Comparison of ENCODE assay signal across 9 cellular contexts in the genomic region with DNA sequence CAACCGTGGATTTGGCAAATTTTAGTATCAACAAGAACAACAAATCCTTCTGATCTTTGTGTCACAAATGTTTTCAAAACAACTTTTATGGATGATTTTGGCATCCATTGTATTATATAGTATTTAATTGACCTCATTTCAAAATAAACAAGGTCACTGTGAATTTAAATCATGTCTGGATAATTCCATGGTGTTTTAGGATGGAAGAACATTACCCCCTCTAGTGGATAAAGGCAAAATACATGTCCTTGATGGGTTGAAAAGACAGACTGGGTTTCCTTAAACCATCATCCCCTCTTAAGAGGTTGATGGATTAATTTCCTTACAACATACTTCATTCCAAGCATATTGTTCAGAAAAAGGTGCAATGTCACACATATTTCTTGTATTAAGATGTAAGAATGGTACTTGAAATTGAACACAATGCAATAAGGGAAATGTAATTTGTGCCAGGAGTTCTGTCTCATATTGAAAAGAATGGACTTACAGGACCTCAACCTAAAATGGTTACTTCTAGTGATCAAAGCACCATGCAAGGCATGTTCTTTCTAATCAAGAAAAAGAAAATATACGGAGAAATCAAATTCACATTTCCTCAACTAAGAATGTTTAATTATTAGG.
A peak's percentile ranks its signal among the peaks of the same experiment; 100 is the strongest.
DNase-seq lines count a peak whose midpoint lies in the region; ATAC-seq, FAIRE-seq and TF ChIP-seq lines count a peak whose summit lies in the region.
"Had no signal": no experiment of that assay in that cellular context is flagged by ENCODE, and none has a peak within 500 bp of the region (broad histone marks: within the 10 kb centered on the region; RNA-seq: fewer than 3 reads in every experiment).

No MANE protein-coding gene starts in this region.

- no peaks in the 10 kb centered on the region for H3K9me3 Mint-ChIP-seq in activated T-cell treated with anti-CD3 and anti-CD28 coated beads, Interleukin-2, amount 50 U/mL, for 4 hours

- H3K27ac ChIP-seq in GM12878 (ENCODE audit: control insufficient read depth, insufficient read depth), result no peak overlapping the region
- H3K27ac ChIP-seq in HepG2 (ENCODE audit: extremely low read length, insufficient read depth, low read length), result no peak overlapping the region
- H3K27ac ChIP-seq: BLaER1 treated with 17β-estradiol and CSF1 and Interleukin-3, amounts not matched to agents 10 nM and 100 nM had no signal

- H4K20me1 ChIP-seq in GM12878 (ENCODE audit: control insufficient read depth, insufficient read depth), result no peaks in the 10 kb centered on the region
- no peaks in the 10 kb centered on the region for H4K20me1 ChIP-seq in HepG2 (ENCODE audit: insufficient read depth, low read length)
- H4K20me1 ChIP-seq: BLaER1 treated with 17β-estradiol and CSF1 and Interleukin-3, amounts not matched to agents 10 nM and 100 nM had no signal

- H3K4me1 Mint-ChIP-seq in activated T-cell treated with anti-CD3 and anti-CD28 coated beads, Interleukin-2, amount 50 U/mL, for 4 hours (ENCODE audit: low read depth), result peaks cover 2% of the 10 kb centered on the region

- in situ Hi-C loops in GM12878 (cut with MboI) (no loop called here), HepG2 (cut with HindIII; ENCODE audit: extremely low pct_ligation_motif_present, low pct_unique_long_range_greater_than_20kb) (loop anchor here (10.0 kb wide), 1 partner anchor 178 kb away; no protein-coding TSS in a partner anchor)

- TF ChIP-seq EP300 in GM12878 (IDR thresholded peaks at IDR 0.05; ENCODE audit: borderline replicate concordance in 1 of 2, control insufficient read depth in 1 of 2, low read depth in 2 of 2, low read length in 2 of 2) (no peak), HepG2 (IDR thresholded peaks at IDR 0.05; ENCODE audit: low read depth in 2 of 2, low read length in 2 of 2) (no peak), HepG2 (CRISPR knock-in tag; IDR thresholded peaks at IDR 0.05; ENCODE audit: borderline replicate concordance) (no peak)

- no peak overlapping the region for H3K4me3 ChIP-seq in GM12878
- H3K4me3 ChIP-seq in HepG2 (replicated peaks in 1 of 3; ENCODE audit: insufficient read depth in 1 of 3, low read depth in 2 of 3, low read length in 3 of 3), result no peak overlapping the region
- H3K4me3 ChIP-seq: BLaER1 treated with 17β-estradiol and CSF1 and Interleukin-3, amounts not matched to agents 10 nM and 100 nM had no signal

- ATAC-seq in GM12878 (peak; percentile 42; the same call in 1 of the 3 replicates), HepG2 (no peak), GM21619 (IDR thresholded peaks at IDR 0.05; ENCODE audit: unreplicated experiment) (no peak)
- ATAC-seq in activated T-cell treated with anti-CD3 and anti-CD28 coated beads, Interleukin-2, amount 50 U/mL, for 4 hours, result no peak

- RAD21 ChIA-PET in GM12878 (lab: Charles Lee; ENCODE audit: unreplicated experiment), result interaction anchor here (2.2 kb wide), 1 partner anchor 487 kb away, joined by 5 read pairs; no protein-coding TSS in a partner anchor

- BruUV-seq in GM12878 (replicated peaks; lab: Mats Ljungman, UMichigan) (no TSS peak), HepG2 (replicated peaks; lab: Mats Ljungman, UMichigan) (no TSS peak)

- H3K27me3 Mint-ChIP-seq in activated T-cell treated with anti-CD3 and anti-CD28 coated beads, Interleukin-2, amount 50 U/mL, for 4 hours (ENCODE audit: low read depth), result peaks cover 2% of the 10 kb centered on the region

- no peaks in the 10 kb centered on the region for H3K27me3 ChIP-seq in GM12878 (replicated peaks in 1 of 2; ENCODE audit: control insufficient read depth in 2 of 2, insufficient read depth in 2 of 2, low read length in 1 of 2)
- H3K27me3 ChIP-seq in HepG2 (ENCODE audit: control insufficient read depth in 1 of 2, insufficient read depth in 2 of 2, low read length in 2 of 2), result no peaks in the 10 kb centered on the region; a peak in 1 of 5 replicates
- H3K27me3 ChIP-seq: BLaER1 treated with 17β-estradiol and CSF1 and Interleukin-3, amounts not matched to agents 10 nM and 100 nM had no signal

- DNase-seq in NCI-H146 (lab: John Stamatoyannopoulos, UW) (peak; percentile 18), NCI-H146 treated with DMSO at 0.1 percent for 48 hours (lab: John Stamatoyannopoulos, UW; ENCODE audit: unreplicated experiment) (no peak), NCI-H2107 (lab: John Stamatoyannopoulos, UW) (peak; percentile 10), GM12878 (ENCODE audit: low read depth, low spot score) (no peak), HepG2 (ENCODE audit: low spot score) (peak; percentile 24), activated T-cell treated with anti-CD3 and anti-CD28 coated beads for 4 hours (no peak)
- DNase-seq in activated T-cell treated with anti-CD3 and anti-CD28 coated beads, Interleukin-2, amount 50 U/mL, for 4 hours, result no peak

- no peaks in the 10 kb centered on the region for H3K79me2 ChIP-seq in GM12878 (ENCODE audit: control insufficient read depth, insufficient read depth, low read length)
- no peaks in the 10 kb centered on the region for H3K79me2 ChIP-seq in HepG2 (ENCODE audit: insufficient read depth, low read length)

- WGBS in GM12878 (ENCODE audit: insufficient coverage, insufficient replicate concordance, low lambda C conversion rate, missing lambda C conversion rate), result 45% methylated on average over 2 of the region's 2 CpGs
- 46% methylated on average over 2 of the region's 2 CpGs for WGBS in HepG2 (ENCODE audit: low lambda C conversion rate)

- FAIRE-seq in GM12878 (lab: Jason Lieb, UNC) (no peak), HepG2 (lab: Jason Lieb, UNC) (peak; percentile 73)

- no peak overlapping the region for H2AFZ ChIP-seq in GM12878 (ENCODE audit: control insufficient read depth, low read depth, low read length)
- no peak overlapping the region for H2AFZ ChIP-seq in HepG2 (ENCODE audit: low read length)

- CTCF ChIA-PET in GM12878 (lab: Yijun Ruan, JAX) (interaction anchor here (1.0 to 1.4 kb wide), 5 partner anchors 8 to 238 kb away, joined by 3 to 4 read pairs (median 3); no protein-coding TSS in a partner anchor), HepG2 (lab: Yijun Ruan, JAX; ENCODE audit: low intra/inter-chr PET ratio, low total read pairs) (interaction anchor here (1.2 to 1.6 kb wide), 3 partner anchors 132 to 585 kb away, joined by 3 to 7 read pairs (median 3); no protein-coding TSS in a partner anchor)

- no peak overlapping the region for H3K4me3 Mint-ChIP-seq in activated T-cell treated with anti-CD3 and anti-CD28 coated beads, Interleukin-2, amount 50 U/mL, for 4 hours

- H3K36me3 Mint-ChIP-seq in activated T-cell treated with anti-CD3 and anti-CD28 coated beads, Interleukin-2, amount 50 U/mL, for 4 hours (ENCODE audit: insufficient read depth), result no peaks in the 10 kb centered on the region

- SMC1A ChIA-PET in GM12878 (lab: Charles Lee; ENCODE audit: uncharacterized antibody, unreplicated experiment), result interaction anchor here (0.9 kb wide), 1 partner anchor 181 kb away, joined by 5 read pairs; no protein-coding TSS in a partner anchor

- TF ChIP-seq POLR2A in GM12878 (IDR thresholded peaks at IDR 0.05; ENCODE audit: low read depth, low read length) (no peak), HepG2 (IDR thresholded peaks at IDR 0.05; ENCODE audit: insufficient read depth in 1 of 2, low read depth in 2 of 2, low read length in 2 of 2) (no peak)

- POLR2A ChIA-PET in GM12878 (lab: Charles Lee) (no interaction called here), HepG2 (lab: Yijun Ruan, JAX) (no interaction called here)

- H3K36me3 ChIP-seq in GM12878 (ENCODE audit: control insufficient read depth in 2 of 2, insufficient read depth in 2 of 2, low read length in 1 of 2), result no peaks in the 10 kb centered on the region
- H3K36me3 ChIP-seq in HepG2 (replicated peaks in 1 of 2; ENCODE audit: control insufficient read depth in 1 of 2, insufficient read depth in 2 of 2, low read length in 2 of 2), result no peaks in the 10 kb centered on the region
- H3K36me3 ChIP-seq: BLaER1 treated with 17β-estradiol and CSF1 and Interleukin-3, amounts not matched to agents 10 nM and 100 nM had no signal

- TF ChIP-seq CTCF in GM12878 (IDR thresholded peaks at IDR 0.05 in 2 of 3, conservative IDR thresholded peaks at IDR 0.05 in 1 of 3; ENCODE audit: control insufficient read depth in 2 of 3, extremely low read depth in 1 of 3, insufficient read depth in 1 of 3, low read depth in 3 of 3, low read length in 3 of 3) (peak; percentile 53 to 55 (median 55)), HepG2 (CRISPR knock-in tag; IDR thresholded peaks at IDR 0.05) (peak; percentile 71)

- H3K9ac ChIP-seq in GM12878 (ENCODE audit: control insufficient read depth, insufficient read depth, low read length) (no peak overlapping the region), HepG2 (ENCODE audit: insufficient read depth, low read depth, low read length) (no peak overlapping the region)
- H3K9ac ChIP-seq: BLaER1 treated with 17β-estradiol and CSF1 and Interleukin-3, amounts not matched to agents 10 nM and 100 nM had no signal

- H3K4me1 ChIP-seq in GM12878 (ENCODE audit: control insufficient read depth, insufficient read depth, low read length), result no peaks in the 10 kb centered on the region
- H3K4me1 ChIP-seq in HepG2 (ENCODE audit: insufficient read depth, low read length), result no peaks in the 10 kb centered on the region

- H3K4me2 ChIP-seq in GM12878 (ENCODE audit: control insufficient read depth, insufficient read depth), result no peak overlapping the region
- no peak overlapping the region for H3K4me2 ChIP-seq in HepG2 (ENCODE audit: low read depth, low read length)
- H3K4me2 ChIP-seq: BLaER1 treated with 17β-estradiol and CSF1 and Interleukin-3, amounts not matched to agents 10 nM and 100 nM had no signal

- TF ChIP-seq RAD21 in GM12878 (IDR thresholded peaks at IDR 0.05; ENCODE audit: insufficient read depth, low read depth, low read length) (peak; percentile 55), HepG2 (CRISPR knock-in tag; IDR thresholded peaks at IDR 0.05) (no peak)

- intact Hi-C loops in GM12878 (cut with micrococcal nuclease; ENCODE audit: unreplicated experiment), result loop anchor here (2.0 to 5.0 kb wide), 4 partner anchors 135 to 488 kb away; no protein-coding TSS in a partner anchor
- intact Hi-C loops in HepG2 (cut with micrococcal nuclease; ENCODE audit: unreplicated experiment), result loop anchor here (1.0 to 5.0 kb wide), 2 partner anchors 131 to 1390 kb away; no protein-coding TSS in a partner anchor

- H3K9me3 ChIP-seq in GM12878 (replicated peaks; ENCODE audit: control insufficient read depth, insufficient read depth, low read length), result no peaks in the 10 kb centered on the region
- H3K9me3 ChIP-seq in HepG2 (ENCODE audit: low read length), result no peaks in the 10 kb centered on the region
- H3K9me3 ChIP-seq: BLaER1 treated with 17β-estradiol and CSF1 and Interleukin-3, amounts not matched to agents 10 nM and 100 nM had no signal

TF ChIP-seq in GM12878, 131 proteins besides CTCF, POLR2A, EP300 and RAD21:
- TF ChIP-seq WRNIP1 (IDR thresholded peaks at IDR 0.05; ENCODE audit: borderline replicate concordance, low read depth, low read length) (no peak), SMC3 (IDR thresholded peaks at IDR 0.05; ENCODE audit: borderline replicate concordance, low read length) (peak; percentile 58; the same call in 1 of the 2 replicates)
TF ChIP-seq in GM12878: peak in this region for 1.

TF ChIP-seq in HepG2, 621 proteins besides CTCF, POLR2A, EP300 and RAD21:
- peak; percentile 24; the same call in 1 of the 2 replicates for TF ChIP-seq SMC3 (IDR thresholded peaks at IDR 0.05; ENCODE audit: low read length)
- peak; percentile 74 for TF ChIP-seq STAG1 (CRISPR knock-in tag; IDR thresholded peaks at IDR 0.05)
- no peak for TF ChIP-seq GATA4 (IDR thresholded peaks at IDR 0.05; ENCODE audit: borderline replicate concordance, low read depth)

Comparison
In these comparisons a context has a peak if more than half of its experiments do, and no peak if none do; other contexts are left out.
1. DNase-seq: peak in NCI-H146 (single experiment), NCI-H2107 (single experiment) and HepG2 (single experiment); none in NCI-H146 treated with DMSO at 0.1 percent for 48 hours (single experiment), GM12878 (single experiment), activated T-cell treated with anti-CD3 and anti-CD28 coated beads, Interleukin-2, amount 50 U/mL, for 4 hours (single experiment) and activated T-cell treated with anti-CD3 and anti-CD28 coated beads for 4 hours (single experiment).